In genomic region chr16:12199524-12199923, GRCh38 we compare ENCODE assay signal across 1 cellular context.
TF ChIP-seq lines count a peak whose summit lies in the region.

No MANE protein-coding gene starts in this region.

TF ChIP-seq in HepG2, 621 proteins besides CTCF, POLR2A, EP300 and RAD21 (continued from another document and continues in another):
- TF ChIP-seq ZBTB49 (CRISPR knock-in tag; IDR thresholded peaks at IDR 0.05; ENCODE audit: borderline replicate concordance), result 0 out of 2 replicates have a peak, but pooled peaks have one; percentile 44
- no peak for TF ChIP-seq ZSCAN21 (CRISPR knock-in tag; IDR thresholded peaks at IDR 0.05; ENCODE audit: borderline replicate concordance)
- no peak for TF ChIP-seq STAT6 (CRISPR knock-in tag; IDR thresholded peaks at IDR 0.05; ENCODE audit: borderline replicate concordance)
- no peak for TF ChIP-seq MBNL3 (CRISPR knock-in tag; conservative IDR thresholded peaks at IDR 0.05)
- TF ChIP-seq PATZ1 (CRISPR knock-in tag; IDR thresholded peaks at IDR 0.05), result peak; percentile 55
- TF ChIP-seq HIC2 (CRISPR knock-in tag; IDR thresholded peaks at IDR 0.05; ENCODE audit: low read depth), result no peak
- peak; percentile 71; the same call in 1 of the 2 replicates for TF ChIP-seq MTF1 (CRISPR knock-in tag; IDR thresholded peaks at IDR 0.05)
- TF ChIP-seq ZNF710 (CRISPR knock-in tag; IDR thresholded peaks at IDR 0.05; ENCODE audit: borderline replicate concordance), result peak; percentile 67; the same call in 1 of the 2 replicates
- no peak for TF ChIP-seq GABPB1 (CRISPR knock-in tag; IDR thresholded peaks at IDR 0.05)
- TF ChIP-seq ZNF264 (CRISPR knock-in tag; IDR thresholded peaks at IDR 0.05), result peak; percentile 90
- no peak for TF ChIP-seq ZBTB33 (CRISPR knock-in tag; IDR thresholded peaks at IDR 0.05)
- no peak for TF ChIP-seq NFE2 (CRISPR knock-in tag; IDR thresholded peaks at IDR 0.05)
- no peak for TF ChIP-seq CHD4 (IDR thresholded peaks at IDR 0.05; ENCODE audit: borderline replicate concordance, low read length)
- peak; percentile 47; the same call in 1 of the 2 replicates for TF ChIP-seq BCL6 (CRISPR knock-in tag; IDR thresholded peaks at IDR 0.05)
- no peak for TF ChIP-seq EZH2 (conservative IDR thresholded peaks at IDR 0.05; ENCODE audit: low read depth, low read length)
- no peak for TF ChIP-seq ZNF850 (CRISPR knock-in tag; conservative IDR thresholded peaks at IDR 0.05)
- 0 out of 2 replicates have a peak, but pooled peaks have one; percentile 15 for TF ChIP-seq NFYC (CRISPR knock-in tag; IDR thresholded peaks at IDR 0.05)
- no peak for TF ChIP-seq ZNF780A (CRISPR knock-in tag; IDR thresholded peaks at IDR 0.05)
- no peak for TF ChIP-seq NCOA5 (CRISPR knock-in tag; IDR thresholded peaks at IDR 0.05)
- TF ChIP-seq TAF1 (CRISPR knock-in tag; IDR thresholded peaks at IDR 0.05), result no peak
- TF ChIP-seq MXD3 (CRISPR knock-in tag; IDR thresholded peaks at IDR 0.05), result 0 out of 2 replicates have a peak, but pooled peaks have one; percentile 32
- no peak for TF ChIP-seq KAT2B (IDR thresholded peaks at IDR 0.05; ENCODE audit: borderline replicate concordance, low read depth, low read length)
- TF ChIP-seq ZNF407 (CRISPR knock-in tag; IDR thresholded peaks at IDR 0.05; ENCODE audit: not compliant biosample characterization), result no peak
- TF ChIP-seq THAP9 (CRISPR knock-in tag; IDR thresholded peaks at IDR 0.05; ENCODE audit: borderline replicate concordance), result no peak
- TF ChIP-seq CERS6 (CRISPR knock-in tag; IDR thresholded peaks at IDR 0.05), result no peak
